1 cellular context compared by ENCODE assay signal in genomic region chr3:122358633-122359032, GRCh38.
TF ChIP-seq lines count a peak whose summit lies in the region.

No MANE protein-coding gene starts in this region.

TF ChIP-seq in H1, 55 proteins besides CTCF, POLR2A, EP300 and RAD21:
- peak; percentile 29; the same call in 1 of the 2 replicates for TF ChIP-seq POLR2AphosphoS5 (IDR thresholded peaks at IDR 0.05; ENCODE audit: low read depth, low read length)
- no peak for TF ChIP-seq HDAC2 (IDR thresholded peaks at IDR 0.05; ENCODE audit: borderline replicate concordance in 1 of 2, low read depth in 2 of 2, low read length in 2 of 2)
